Comparison of ENCODE assay signal across 1 cellular context in genomic region chr3:129656659-129657247, GRCh38.
TF ChIP-seq lines count a peak whose summit lies in the region.

No MANE protein-coding gene starts in this region.

TF ChIP-seq in IMR-90, 13 proteins besides CTCF, POLR2A, EP300 and RAD21 (continued from another document):
- TF ChIP-seq MXI1 (IDR thresholded peaks at IDR 0.05; ENCODE audit: borderline replicate concordance, low read depth, low read length) = no peak
- no peak for TF ChIP-seq CEBPB (IDR thresholded peaks at IDR 0.05; ENCODE audit: low read depth, low read length)
- no peak for TF ChIP-seq BHLHE40 (IDR thresholded peaks at IDR 0.05; ENCODE audit: low read depth, low read length)
- TF ChIP-seq FOS (IDR thresholded peaks at IDR 0.05; ENCODE audit: low read depth, low read length) = no peak
